ENCODE assay signal across 12 cellular contexts in genomic region chr20:62774076-62774714, GRCh38. TPM values are rescaled to one million over a fixed set of nuclear protein-coding genes. Genes with fewer than 3 reads are reported as not detected.
DNase-seq lines count a peak whose midpoint lies in the region; ATAC-seq, FAIRE-seq and TF ChIP-seq lines count a peak whose summit lies in the region.
"Had no signal": no experiment of that assay in that cellular context is flagged by ENCODE, and none has a peak within 500 bp of the region (broad histone marks: within the 10 kb centered on the region; RNA-seq: fewer than 3 reads in every experiment).

No MANE protein-coding gene starts in this region.

- TF ChIP-seq CTCF in nephron progenitor cell (IDR thresholded peaks at IDR 0.05) (no peak), left ventricle myocardium inferior (IDR thresholded peaks at IDR 0.05; ENCODE audit: borderline replicate concordance) (no peak), smooth muscle cell (IDR thresholded peaks at IDR 0.05; ENCODE audit: borderline replicate concordance, insufficient read depth, poor library complexity, severe bottlenecking) (no peak)

- H3K27me3 ChIP-seq in left ventricle myocardium inferior (ENCODE audit: low read depth) (peaks cover 63% of the 10 kb centered on the region), smooth muscle cell (ENCODE audit: low read depth) (no peaks in the 10 kb centered on the region)
- H3K27me3 ChIP-seq: thyroid gland had no signal

- H3K4me3 Mint-ChIP-seq in T-helper 17 cell (peak overlapping the region; percentile 19), nephron progenitor cell (no peak overlapping the region)

- H2AFZ ChIP-seq in smooth muscle cell (ENCODE audit: low read depth): no peak overlapping the region

- H3K4me1 ChIP-seq in left ventricle myocardium inferior (peaks cover 4% of the 10 kb centered on the region), smooth muscle cell (ENCODE audit: low read depth) (no peaks in the 10 kb centered on the region)

- H3K27ac Mint-ChIP-seq in T-helper 17 cell: peak overlapping the region; percentile 41
- peak overlapping the region; percentile 64 for H3K27ac Mint-ChIP-seq in nephron progenitor cell

- H3K9me3 Mint-ChIP-seq in nephron progenitor cell: no peaks in the 10 kb centered on the region

- no peak overlapping the region for H3K4me2 ChIP-seq in smooth muscle cell

- DNase-seq in NCI-H748 (lab: John Stamatoyannopoulos, UW; ENCODE audit: unreplicated experiment) (peak; percentile 57), NCI-H748 treated with DMSO at 0.1 percent for 48 hours (lab: John Stamatoyannopoulos, UW) (no peak), HTR-8/SVneo (ENCODE audit: insufficient read length, low spot score) (no peak), T-helper 17 cell (no peak), nephron progenitor cell (no peak), NCI-H510A treated with DMSO at 0.1 percent for 48 hours (lab: John Stamatoyannopoulos, UW) (no peak), left ventricle myocardium inferior (no peak), smooth muscle cell (lab: John Stamatoyannopoulos, UW; ENCODE audit: unreplicated experiment) (no peak)
- DNase-seq: NCI-H526 treated with DMSO at 0.1 percent for 48 hours, SHP77, thyroid gland had no signal

- H3K36me3 ChIP-seq in left ventricle myocardium inferior (no peaks in the 10 kb centered on the region), smooth muscle cell (ENCODE audit: low read depth) (no peaks in the 10 kb centered on the region)
- H3K36me3 ChIP-seq: thyroid gland had no signal

- H3K4me3 ChIP-seq in left ventricle myocardium inferior (no peak overlapping the region), smooth muscle cell (no peak overlapping the region)
- H3K4me3 ChIP-seq: thyroid gland had no signal

- no peak overlapping the region for H3K9ac ChIP-seq in smooth muscle cell (ENCODE audit: low read depth)

- no peaks in the 10 kb centered on the region for H3F3A ChIP-seq in smooth muscle cell (ENCODE audit: low read depth)

- H3K36me3 Mint-ChIP-seq in T-helper 17 cell (ENCODE audit: low read depth) (no peaks in the 10 kb centered on the region), nephron progenitor cell (ENCODE audit: low read depth) (no peaks in the 10 kb centered on the region)

- intact Hi-C loops in left ventricle myocardium inferior (cut with micrococcal nuclease): no loop called here

- H3K4me1 Mint-ChIP-seq in T-helper 17 cell (peaks cover 20% of the 10 kb centered on the region), nephron progenitor cell (peaks cover 53% of the 10 kb centered on the region)

- no peaks in the 10 kb centered on the region for H3K79me2 ChIP-seq in smooth muscle cell (ENCODE audit: low read depth)

- H3K27ac ChIP-seq in left ventricle myocardium inferior (replicated peaks) (no peak overlapping the region), smooth muscle cell (ENCODE audit: low read depth) (no peak overlapping the region)

- FAIRE-seq in HTR-8/SVneo (lab: Jason Lieb, UNC): peak; percentile 58

- no peaks in the 10 kb centered on the region for H3K9me3 ChIP-seq in T-helper 17 cell (ENCODE audit: control insufficient read depth, low read length, poor library complexity, severe bottlenecking)
- H3K9me3 ChIP-seq in left ventricle myocardium inferior (replicated peaks): no peaks in the 10 kb centered on the region
- no peaks in the 10 kb centered on the region for H3K9me3 ChIP-seq in smooth muscle cell (replicated peaks; ENCODE audit: low read depth)
- H3K9me3 ChIP-seq: thyroid gland had no signal

- 89% methylated on average over 23 of the region's 24 CpGs for WGBS in smooth muscle cell (ENCODE audit: low lambda C conversion rate)

- no peaks in the 10 kb centered on the region for H4K20me1 ChIP-seq in smooth muscle cell (ENCODE audit: low read depth)

- no peak for ATAC-seq in T-helper 17 cell

- H3K27me3 Mint-ChIP-seq in T-helper 17 cell (no peaks in the 10 kb centered on the region), nephron progenitor cell (ENCODE audit: low read depth, poor library complexity) (peaks cover 12% of the 10 kb centered on the region)

RNA-seq across cellular contexts. Expression of gene MRGBP, which starts 22.1 kb away (rescaled TPM):
- total RNA-seq in T-helper 17 cell: 1 to 10 TPM; 6.5 to 6.8 TPM
- 9.8 TPM for total RNA-seq in left ventricle myocardium inferior
- 15.5 and 18.2 TPM in 2 replicates for total RNA-seq in smooth muscle cell
- 23.1 and 27.2 TPM in 2 replicates for polyA plus RNA-seq in smooth muscle cell

RNA-seq across cellular contexts. Expression of gene OGFR, which starts 30.4 kb away (rescaled TPM):
- total RNA-seq in T-helper 17 cell (10 to 100 TPM; 39.4 to 41.3 TPM), left ventricle myocardium inferior (19.2 TPM), smooth muscle cell (21.5 and 24.4 TPM in 2 replicates)
- polyA plus RNA-seq in smooth muscle cell: 53.2 and 61.4 TPM in 2 replicates

RNA-seq across cellular contexts. Expression of gene COL9A3, which starts 42.7 kb away (rescaled TPM):
- not detected for total RNA-seq in T-helper 17 cell
- 2.1 TPM for total RNA-seq in left ventricle myocardium inferior
- total RNA-seq in smooth muscle cell: 23.0 and 30.1 TPM in 2 replicates
- polyA plus RNA-seq in smooth muscle cell: 73.3 and 77.4 TPM in 2 replicates
- total RNA-seq: osteoblast had no signal
